ENCODE assay signal across 19 cellular contexts in genomic region chr13:110425444-110425780, GRCh38.
DNase-seq lines count a peak whose midpoint lies in the region; ATAC-seq and TF ChIP-seq lines count a peak whose summit lies in the region.
"Had no signal": no experiment of that assay in that cellular context is flagged by ENCODE, and none has a peak within 500 bp of the region (broad histone marks: within the 10 kb centered on the region; RNA-seq: fewer than 3 reads in every experiment).

No MANE protein-coding gene starts in this region.

- CTCF ChIA-PET in HEK293T (lab: Yijun Ruan, JAX) = no interaction called here

- no peak overlapping the region for H3K4me3 Mint-ChIP-seq in chondrocyte (ENCODE audit: unreplicated experiment)
- H3K4me3 Mint-ChIP-seq: activated naive CD8-positive, alpha-beta T cell treated with anti-CD3 and anti-CD28 coated beads for 36 hours had no signal

- no peaks in the 10 kb centered on the region for H3K9me3 Mint-ChIP-seq in chondrocyte (ENCODE audit: low read depth)
- H3K9me3 Mint-ChIP-seq: activated naive CD8-positive, alpha-beta T cell treated with anti-CD3 and anti-CD28 coated beads for 36 hours had no signal

- peak overlapping the region; percentile 57 for H3K27ac ChIP-seq in subcutaneous abdominal adipose tissue (ENCODE audit: low read depth, low read length)
- H3K27ac ChIP-seq: parathyroid adenoma, SK-N-MC had no signal

- DNase-seq in HEK293T (ENCODE audit: extremely low spot score) = peak; percentile 11
- DNase-seq in chondrocyte (ENCODE audit: low spot score) = no peak
- DNase-seq in lung microvascular endothelial cell (ENCODE audit: low read depth in 2 of 2) = peak; percentile 71 to 90
- no peak for DNase-seq in activated naive CD4-positive, alpha-beta T cell treated with Interleukin-2 at 50 U/mL for 16 hours
- no peak for DNase-seq in medulla oblongata (ENCODE audit: extremely low spot score)
- DNase-seq in HuH-7 (ENCODE audit: low spot score) = no peak
- DNase-seq: activated CD4-positive, alpha-beta T cell treated with anti-CD3 and anti-CD28 coated beads, Interleukin-2, amount 50 U/mL, for 1 hour; activated naive CD8-positive, alpha-beta T cell treated with anti-CD3 and anti-CD28 coated beads for 36 hours; activated T-cell treated with anti-CD3 and anti-CD28 coated beads for 4 hours; AML-193; cerebellar nuclear complex; hippocampal formation; NCI-H2029 treated with DMSO at 0.1 percent for 48 hours; NCI-H526 treated with DMSO at 0.1 percent for 48 hours; stomach had no signal

- no peaks in the 10 kb centered on the region for H3K27me3 ChIP-seq in subcutaneous abdominal adipose tissue (ENCODE audit: control insufficient read depth in 5 of 5, insufficient read depth in 4 of 5, low read length in 5 of 5)
- H3K27me3 ChIP-seq: stomach had no signal

- H3K4me1 ChIP-seq in subcutaneous abdominal adipose tissue (ENCODE audit: control insufficient read depth in 5 of 5, insufficient read depth in 5 of 5, low read length in 5 of 5) = peaks cover 6 to 24% (median 15%) of the 10 kb centered on the region in 5 donors
- H3K4me1 ChIP-seq: parathyroid adenoma had no signal

- POLR2A ChIA-PET in HEK293T (lab: Yijun Ruan, JAX) = no interaction called here

- H3K4me3 ChIP-seq in subcutaneous abdominal adipose tissue (ENCODE audit: low read depth in 1 of 5, low read length in 5 of 5) = no peak overlapping the region
- H3K4me3 ChIP-seq: SK-N-MC, stomach had no signal

- no peak overlapping the region for H3K9ac ChIP-seq in subcutaneous abdominal adipose tissue (ENCODE audit: low read length in 5 of 5)
- H3K9ac ChIP-seq: parathyroid adenoma had no signal

- peak overlapping the region; percentile 81 for H3K27ac Mint-ChIP-seq in chondrocyte (ENCODE audit: unreplicated experiment)
- H3K27ac Mint-ChIP-seq: activated naive CD8-positive, alpha-beta T cell treated with anti-CD3 and anti-CD28 coated beads for 36 hours had no signal

- no peak for ATAC-seq in SK-N-SH treated with all-trans-retinoic acid at 6 μM for 48 hours

- no peaks in the 10 kb centered on the region for H3K27me3 Mint-ChIP-seq in chondrocyte (ENCODE audit: low read depth)

- H3K36me3 Mint-ChIP-seq in chondrocyte (ENCODE audit: low read depth) = peaks cover 40% of the 10 kb centered on the region
- H3K36me3 Mint-ChIP-seq: activated naive CD8-positive, alpha-beta T cell treated with anti-CD3 and anti-CD28 coated beads for 36 hours had no signal

- no peaks in the 10 kb centered on the region for H3K9me3 ChIP-seq in subcutaneous abdominal adipose tissue (ENCODE audit: control insufficient read depth in 5 of 5, low read length in 5 of 5)
- H3K9me3 ChIP-seq: stomach had no signal

- peaks cover 65% of the 10 kb centered on the region for H3K4me1 Mint-ChIP-seq in chondrocyte (ENCODE audit: low read depth)

- peaks cover 22 to 62% (median 40%) of the 10 kb centered on the region in 5 donors for H3K36me3 ChIP-seq in subcutaneous abdominal adipose tissue (ENCODE audit: control insufficient read depth in 5 of 5, insufficient read depth in 5 of 5, low read length in 5 of 5)

- no peak for TF ChIP-seq CTCF in chondrocyte (IDR thresholded peaks at IDR 0.05)

TF ChIP-seq in HEK293T, 16 proteins besides CTCF, POLR2A, EP300 and RAD21:
- TF ChIP-seq ZNF384 (IDR thresholded peaks at IDR 0.05) = no peak
- TF ChIP-seq ARNT (IDR thresholded peaks at IDR 0.05) = no peak
- TF ChIP-seq PKNOX1 (IDR thresholded peaks at IDR 0.05) = no peak
- TF ChIP-seq ELF4 (IDR thresholded peaks at IDR 0.05) = no peak
- no peak for TF ChIP-seq FOXM1 (IDR thresholded peaks at IDR 0.05; ENCODE audit: borderline replicate concordance)
- no peak for TF ChIP-seq HDGF (IDR thresholded peaks at IDR 0.05; ENCODE audit: borderline replicate concordance)
- TF ChIP-seq NFRKB (IDR thresholded peaks at IDR 0.05) = no peak
- TF ChIP-seq FOXK2 (IDR thresholded peaks at IDR 0.05) = no peak
- no peak for TF ChIP-seq SP1 (IDR thresholded peaks at IDR 0.05)
- no peak for TF ChIP-seq CTBP1 (IDR thresholded peaks at IDR 0.05; ENCODE audit: borderline replicate concordance)
- TF ChIP-seq FOXA1 (IDR thresholded peaks at IDR 0.05) = no peak

TF ChIP-seq in SK-N-SH treated with all-trans-retinoic acid at 6 μM for 48 hours, 23 proteins besides CTCF, POLR2A, EP300 and RAD21:
- TF ChIP-seq ESRRG (CRISPR knock-in tag; IDR thresholded peaks at IDR 0.05) = no peak
- TF ChIP-seq ZC3H10 (CRISPR knock-in tag; IDR thresholded peaks at IDR 0.05) = no peak
- TF ChIP-seq CSDC2 (CRISPR knock-in tag; IDR thresholded peaks at IDR 0.05) = no peak
- TF ChIP-seq ISL1 (CRISPR knock-in tag; IDR thresholded peaks at IDR 0.05) = no peak
- no peak for TF ChIP-seq CREB5 (CRISPR knock-in tag; IDR thresholded peaks at IDR 0.05; ENCODE audit: low read depth)
- TF ChIP-seq POU6F1 (CRISPR knock-in tag; IDR thresholded peaks at IDR 0.05; ENCODE audit: borderline replicate concordance, low read depth) = no peak
- no peak for TF ChIP-seq ZNF8 (CRISPR knock-in tag; IDR thresholded peaks at IDR 0.05)
- TF ChIP-seq ZFP3 (CRISPR knock-in tag; IDR thresholded peaks at IDR 0.05) = no peak
- TF ChIP-seq PATZ1 (CRISPR knock-in tag; IDR thresholded peaks at IDR 0.05; ENCODE audit: borderline replicate concordance) = no peak
- no peak for TF ChIP-seq ZNF565 (CRISPR knock-in tag; conservative IDR thresholded peaks at IDR 0.05; ENCODE audit: low read depth)
- TF ChIP-seq ZNF70 (CRISPR knock-in tag; IDR thresholded peaks at IDR 0.05) = no peak
- TF ChIP-seq GLIS3 (CRISPR knock-in tag; IDR thresholded peaks at IDR 0.05) = no peak
- TF ChIP-seq PPARA (CRISPR knock-in tag; IDR thresholded peaks at IDR 0.05; ENCODE audit: borderline replicate concordance) = no peak

Comparison
In these comparisons a context has a peak if more than half of its experiments do, and no peak if none do; other contexts are left out.
1. DNase-seq: peak in HEK293T (single experiment) and lung microvascular endothelial cell (2 of 2); none in chondrocyte (single experiment), activated naive CD4-positive, alpha-beta T cell treated with Interleukin-2 at 50 U/mL for 16 hours (single experiment), medulla oblongata (single experiment) and HuH-7 (single experiment).